In genomic region chr2:164761737-164762460, GRCh38 we compare ENCODE assay signal across 16 cellular contexts.
DNase-seq lines count a peak whose midpoint lies in the region; ATAC-seq and TF ChIP-seq lines count a peak whose summit lies in the region.
"Had no signal": no experiment of that assay in that cellular context is flagged by ENCODE, and none has a peak within 500 bp of the region (broad histone marks: within the 10 kb centered on the region; RNA-seq: fewer than 3 reads in every experiment).

No MANE protein-coding gene starts in this region.

- H3K9me3 Mint-ChIP-seq in activated T-cell treated with anti-CD3 and anti-CD28 coated beads, Interleukin-2, amount 50 U/mL, for 72 hours: no peaks in the 10 kb centered on the region
- no peaks in the 10 kb centered on the region for H3K9me3 Mint-ChIP-seq in activated T-helper 17 cell treated with anti-CD3 and anti-CD28 coated beads, Interleukin-2, amount 50 U/mL, for 72 hours
- H3K9me3 Mint-ChIP-seq: neural progenitor cell had no signal

- CTCF ChIA-PET in GM10248 (lab: Yijun Ruan, JAX): interaction anchor here (1.3 kb wide), 1 partner anchor 27 kb away, joined by 3 read pairs; no protein-coding TSS in a partner anchor

- no peaks in the 10 kb centered on the region for H3K36me3 ChIP-seq in urinary bladder (ENCODE audit: insufficient read depth)
- H3K36me3 ChIP-seq: left ventricle myocardium inferior, neural progenitor cell had no signal

- no peak for TF ChIP-seq CTCF in GM10248 (IDR thresholded peaks at IDR 0.05; ENCODE audit: control extremely low read depth, extremely low read depth, low read depth, missing control alignments)

- peak overlapping the region; percentile 62 to 76 for H3K4me3 Mint-ChIP-seq in activated T-cell treated with anti-CD3 and anti-CD28 coated beads, Interleukin-2, amount 50 U/mL, for 72 hours
- no peak overlapping the region for H3K4me3 Mint-ChIP-seq in activated T-helper 17 cell treated with anti-CD3 and anti-CD28 coated beads, Interleukin-2, amount 50 U/mL, for 72 hours
- H3K4me3 Mint-ChIP-seq: activated CD8-positive, alpha-beta memory T cell treated with anti-CD3 and anti-CD28 coated beads, Interleukin-2, amount 10 ng/mL, durations not matched to agents 7 days and 5 days; neural progenitor cell had no signal

- no peaks in the 10 kb centered on the region for H3K36me3 Mint-ChIP-seq in activated T-cell treated with anti-CD3 and anti-CD28 coated beads, Interleukin-2, amount 50 U/mL, for 72 hours (ENCODE audit: insufficient read depth in 2 of 2)
- no peaks in the 10 kb centered on the region for H3K36me3 Mint-ChIP-seq in activated T-helper 17 cell treated with anti-CD3 and anti-CD28 coated beads, Interleukin-2, amount 50 U/mL, for 72 hours (ENCODE audit: low read depth)
- H3K36me3 Mint-ChIP-seq: activated CD8-positive, alpha-beta memory T cell treated with anti-CD3 and anti-CD28 coated beads, Interleukin-2, amount 10 ng/mL, durations not matched to agents 7 days and 5 days; neural progenitor cell had no signal

- H3K27ac Mint-ChIP-seq in activated T-cell treated with anti-CD3 and anti-CD28 coated beads, Interleukin-2, amount 50 U/mL, for 72 hours: peak overlapping the region; percentile 70
- no peak overlapping the region for H3K27ac Mint-ChIP-seq in activated T-helper 17 cell treated with anti-CD3 and anti-CD28 coated beads, Interleukin-2, amount 50 U/mL, for 72 hours
- H3K27ac Mint-ChIP-seq: activated CD8-positive, alpha-beta memory T cell treated with anti-CD3 and anti-CD28 coated beads, Interleukin-2, amount 10 ng/mL, durations not matched to agents 7 days and 5 days; neural progenitor cell had no signal

- H3K27me3 Mint-ChIP-seq in activated T-cell treated with anti-CD3 and anti-CD28 coated beads, Interleukin-2, amount 50 U/mL, for 72 hours (ENCODE audit: low read depth): peaks cover 11% of the 10 kb centered on the region
- no peaks in the 10 kb centered on the region for H3K27me3 Mint-ChIP-seq in activated T-helper 17 cell treated with anti-CD3 and anti-CD28 coated beads, Interleukin-2, amount 50 U/mL, for 72 hours
- H3K27me3 Mint-ChIP-seq: activated CD8-positive, alpha-beta memory T cell treated with anti-CD3 and anti-CD28 coated beads, Interleukin-2, amount 10 ng/mL, durations not matched to agents 7 days and 5 days had no signal

- H3K27ac ChIP-seq in urinary bladder (ENCODE audit: low read depth): peak overlapping the region; percentile 59
- H3K27ac ChIP-seq: KMS-11, left ventricle myocardium inferior, neural progenitor cell had no signal

- H3K4me1 Mint-ChIP-seq in activated T-cell treated with anti-CD3 and anti-CD28 coated beads, Interleukin-2, amount 50 U/mL, for 72 hours (ENCODE audit: low read depth): peaks cover 19% of the 10 kb centered on the region
- H3K4me1 Mint-ChIP-seq in activated T-helper 17 cell treated with anti-CD3 and anti-CD28 coated beads, Interleukin-2, amount 50 U/mL, for 72 hours: no peaks in the 10 kb centered on the region
- H3K4me1 Mint-ChIP-seq: activated CD8-positive, alpha-beta memory T cell treated with anti-CD3 and anti-CD28 coated beads, Interleukin-2, amount 10 ng/mL, durations not matched to agents 7 days and 5 days; neural progenitor cell had no signal

- peak; percentile 88 to 90 for ATAC-seq in activated T-cell treated with anti-CD3 and anti-CD28 coated beads, Interleukin-2, amount 50 U/mL, for 72 hours (replicated peaks in 1 of 2)
- peak; percentile 10 for ATAC-seq in HG03039 (IDR thresholded peaks at IDR 0.05; ENCODE audit: unreplicated experiment)
- ATAC-seq in activated T-helper 17 cell treated with anti-CD3 and anti-CD28 coated beads, Interleukin-2, amount 50 U/mL, for 72 hours (replicated peaks): peak; percentile 80
- ATAC-seq: activated CD8-positive, alpha-beta memory T cell treated with anti-CD3 and anti-CD28 coated beads, Interleukin-2, amount 10 ng/mL, durations not matched to agents 7 days and 5 days had no signal

- POLR2A ChIA-PET in GM10248 (lab: Yijun Ruan, JAX): no interaction called here

- peak in 1 of 2 donors; percentile 2 for DNase-seq in activated T-cell treated with anti-CD3 and anti-CD28 coated beads, Interleukin-2, amount 50 U/mL, for 72 hours
- DNase-seq in activated T-cell treated with anti-CD3 and anti-CD28 coated beads, Interleukin-2, amount 50 U/mL, for 48 hours: no peak
- DNase-seq in NCI-H524 treated with DMSO at 0.1 percent for 48 hours (lab: John Stamatoyannopoulos, UW) (no peak), DMS 273 (lab: John Stamatoyannopoulos, UW; ENCODE audit: unreplicated experiment) (no peak), GM10248 (ENCODE audit: extremely low spot score) (no peak)
- DNase-seq: activated CD8-positive, alpha-beta memory T cell treated with anti-CD3 and anti-CD28 coated beads, Interleukin-2, amount 10 ng/mL, durations not matched to agents 7 days and 5 days; aorta; DMS79; effector CD4-positive, alpha-beta T cell; left ventricle myocardium inferior had no signal

- H3K4me3 ChIP-seq in urinary bladder (ENCODE audit: low read depth, low read length): no peak overlapping the region
- H3K4me3 ChIP-seq: left ventricle myocardium inferior, neural progenitor cell, skin epidermis had no signal

- WGBS in urinary bladder: 73% methylated on average over 1 of the region's 1 CpG

- no peaks in the 10 kb centered on the region for H3K4me1 ChIP-seq in urinary bladder (ENCODE audit: insufficient read depth)
- H3K4me1 ChIP-seq: neural progenitor cell had no signal

Comparison
In these comparisons a context has a peak if more than half of its experiments do, and no peak if none do; other contexts are left out.
1. ATAC-seq: peak in every context shown above with its lines; median percentile 89 in activated T-cell treated with anti-CD3 and anti-CD28 coated beads, Interleukin-2, amount 50 U/mL, for 72 hours; 80 in activated T-helper 17 cell treated with anti-CD3 and anti-CD28 coated beads, Interleukin-2, amount 50 U/mL, for 72 hours; 10 in HG03039.